In genomic region chr2:208033701-208034502, GRCh38 we compare ENCODE assay signal across 8 cellular contexts. TPM values are rescaled to one million over a fixed set of nuclear protein-coding genes. Genes with fewer than 3 reads are reported as not detected.
DNase-seq lines count a peak whose midpoint lies in the region; ATAC-seq lines count a peak whose summit lies in the region.

No MANE protein-coding gene starts in this region.

- ATAC-seq in GM18520 (IDR thresholded peaks at IDR 0.05; ENCODE audit: unreplicated experiment): peak; percentile 82
- ATAC-seq in HG02852 (IDR thresholded peaks at IDR 0.05; ENCODE audit: unreplicated experiment): peak; percentile 91
- peak; percentile 93 for ATAC-seq in activated naive CD4-positive, alpha-beta T cell treated with anti-CD3 and anti-CD28 coated beads, Interleukin-2, amount 50 U/mL, for 72 hours

- DNase-seq in COLO668 (lab: John Stamatoyannopoulos, UW; ENCODE audit: unreplicated experiment): peak; percentile 48
- peak; percentile 67 for DNase-seq in NCI-H748 (lab: John Stamatoyannopoulos, UW; ENCODE audit: unreplicated experiment)
- DNase-seq in activated naive CD4-positive, alpha-beta T cell treated with anti-CD3 and anti-CD28 coated beads, Interleukin-2, amount 50 U/mL, for 72 hours (ENCODE audit: low spot score in 2 of 2): peak; percentile 17 to 63
- DNase-seq in kidney tubule cell (ENCODE audit: low spot score): peak; percentile 80
- no peak for DNase-seq in occipital lobe (lab: John Stamatoyannopoulos, UW)
- no peak for DNase-seq in NCI-H510A (lab: John Stamatoyannopoulos, UW)

- H3K36me3 Mint-ChIP-seq in activated naive CD4-positive, alpha-beta T cell treated with anti-CD3 and anti-CD28 coated beads, Interleukin-2, amount 50 U/mL, for 72 hours: no peaks in the 10 kb centered on the region

- H3K27ac Mint-ChIP-seq in activated naive CD4-positive, alpha-beta T cell treated with anti-CD3 and anti-CD28 coated beads, Interleukin-2, amount 50 U/mL, for 72 hours: no peak overlapping the region

- H3K9me3 Mint-ChIP-seq in activated naive CD4-positive, alpha-beta T cell treated with anti-CD3 and anti-CD28 coated beads, Interleukin-2, amount 50 U/mL, for 72 hours: no peaks in the 10 kb centered on the region

RNA-seq across cellular contexts. Expression of gene PLEKHM3, which starts 8.6 kb away (rescaled TPM):
- total RNA-seq in activated naive CD4-positive, alpha-beta T cell treated with anti-CD3 and anti-CD28 coated beads, Interleukin-2, amount 50 U/mL, for 72 hours: 10 to 100 TPM in 1 of 2 donors, 1 to 10 TPM in 1; 5.2 to 15.8 TPM
- total RNA-seq in occipital lobe: 50.7 TPM

Comparison
In these comparisons a context has a peak if more than half of its experiments do, and no peak if none do; other contexts are left out.
1. DNase-seq: peak in COLO668 (single experiment), NCI-H748 (single experiment), activated naive CD4-positive, alpha-beta T cell treated with anti-CD3 and anti-CD28 coated beads, Interleukin-2, amount 50 U/mL, for 72 hours (2 of 2) and kidney tubule cell (single experiment); none in occipital lobe (single experiment) and NCI-H510A (single experiment).
2. Peak in every context shown above with its lines, with median percentiles within 50 percentile points of each other: ATAC-seq.